Comparison of ENCODE assay signal across 1 cellular context in genomic region chr15:28099555-28100140, GRCh38.
TF ChIP-seq lines count a peak whose summit lies in the region.

No MANE protein-coding gene starts in this region.

TF ChIP-seq in GM23338, 12 proteins besides CTCF, POLR2A, EP300 and RAD21 (continued from another document):
- TF ChIP-seq ZNF462 (CRISPR knock-in tag; IDR thresholded peaks at IDR 0.05): no peak
- TF ChIP-seq, protein P1, sequence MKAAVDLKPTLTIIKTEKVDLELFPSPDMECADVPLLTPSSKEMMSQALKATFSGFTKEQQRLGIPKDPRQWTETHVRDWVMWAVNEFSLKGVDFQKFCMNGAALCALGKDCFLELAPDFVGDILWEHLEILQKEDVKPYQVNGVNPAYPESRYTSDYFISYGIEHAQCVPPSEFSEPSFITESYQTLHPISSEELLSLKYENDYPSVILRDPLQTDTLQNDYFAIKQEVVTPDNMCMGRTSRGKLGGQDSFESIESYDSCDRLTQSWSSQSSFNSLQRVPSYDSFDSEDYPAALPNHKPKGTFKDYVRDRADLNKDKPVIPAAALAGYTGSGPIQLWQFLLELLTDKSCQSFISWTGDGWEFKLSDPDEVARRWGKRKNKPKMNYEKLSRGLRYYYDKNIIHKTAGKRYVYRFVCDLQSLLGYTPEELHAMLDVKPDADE (IDR thresholded peaks at IDR 0.05): no peak
- TF ChIP-seq, protein P2, sequence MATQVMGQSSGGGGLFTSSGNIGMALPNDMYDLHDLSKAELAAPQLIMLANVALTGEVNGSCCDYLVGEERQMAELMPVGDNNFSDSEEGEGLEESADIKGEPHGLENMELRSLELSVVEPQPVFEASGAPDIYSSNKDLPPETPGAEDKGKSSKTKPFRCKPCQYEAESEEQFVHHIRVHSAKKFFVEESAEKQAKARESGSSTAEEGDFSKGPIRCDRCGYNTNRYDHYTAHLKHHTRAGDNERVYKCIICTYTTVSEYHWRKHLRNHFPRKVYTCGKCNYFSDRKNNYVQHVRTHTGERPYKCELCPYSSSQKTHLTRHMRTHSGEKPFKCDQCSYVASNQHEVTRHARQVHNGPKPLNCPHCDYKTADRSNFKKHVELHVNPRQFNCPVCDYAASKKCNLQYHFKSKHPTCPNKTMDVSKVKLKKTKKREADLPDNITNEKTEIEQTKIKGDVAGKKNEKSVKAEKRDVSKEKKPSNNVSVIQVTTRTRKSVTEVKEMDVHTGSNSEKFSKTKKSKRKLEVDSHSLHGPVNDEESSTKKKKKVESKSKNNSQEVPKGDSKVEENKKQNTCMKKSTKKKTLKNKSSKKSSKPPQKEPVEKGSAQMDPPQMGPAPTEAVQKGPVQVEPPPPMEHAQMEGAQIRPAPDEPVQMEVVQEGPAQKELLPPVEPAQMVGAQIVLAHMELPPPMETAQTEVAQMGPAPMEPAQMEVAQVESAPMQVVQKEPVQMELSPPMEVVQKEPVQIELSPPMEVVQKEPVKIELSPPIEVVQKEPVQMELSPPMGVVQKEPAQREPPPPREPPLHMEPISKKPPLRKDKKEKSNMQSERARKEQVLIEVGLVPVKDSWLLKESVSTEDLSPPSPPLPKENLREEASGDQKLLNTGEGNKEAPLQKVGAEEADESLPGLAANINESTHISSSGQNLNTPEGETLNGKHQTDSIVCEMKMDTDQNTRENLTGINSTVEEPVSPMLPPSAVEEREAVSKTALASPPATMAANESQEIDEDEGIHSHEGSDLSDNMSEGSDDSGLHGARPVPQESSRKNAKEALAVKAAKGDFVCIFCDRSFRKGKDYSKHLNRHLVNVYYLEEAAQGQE (IDR thresholded peaks at IDR 0.05; ENCODE audit: unreplicated experiment): no peak
